In the genomic region with DNA sequence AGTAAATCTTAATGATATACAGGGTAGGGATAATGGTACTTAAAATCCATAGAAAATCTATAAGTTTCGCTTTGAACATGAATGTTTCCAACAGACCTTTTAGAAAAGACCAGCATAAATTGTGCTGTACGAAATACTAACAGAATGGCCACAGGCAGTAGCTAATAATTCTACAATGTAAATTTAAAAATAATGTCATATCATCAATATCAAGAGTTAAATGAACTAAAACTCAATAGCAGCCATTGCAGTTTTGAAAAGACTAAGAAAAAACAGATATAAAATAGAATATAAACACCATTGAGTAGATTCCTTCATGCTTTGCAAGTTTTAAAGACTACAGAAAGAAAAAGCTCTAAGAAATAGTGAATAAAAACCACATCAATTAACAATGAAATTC, we compare ENCODE assay signal across 2 cellular contexts.
TF ChIP-seq lines count a peak whose summit lies in the region.

No MANE protein-coding gene starts in this region.

TF ChIP-seq in A549, 52 proteins besides CTCF, POLR2A, EP300 and RAD21:
- TF ChIP-seq NFE2L2 (conservative IDR thresholded peaks at IDR 0.05; ENCODE audit: low read length) (no peak), MAFK (IDR thresholded peaks at IDR 0.05; ENCODE audit: partially characterized antibody) (peak; percentile 43)

TF ChIP-seq in IMR-90, 13 proteins besides CTCF, POLR2A, EP300 and RAD21:
- TF ChIP-seq MAFK (IDR thresholded peaks at IDR 0.05; ENCODE audit: low read depth, low read length) (peak; percentile 34; the same call in 1 of the 2 replicates), RCOR1 (IDR thresholded peaks at IDR 0.05; ENCODE audit: insufficient replicate concordance, low read length) (no peak)
TF ChIP-seq in IMR-90: peak in this region for 1.
